Comparison of ENCODE assay signal across 21 cellular contexts in genomic region chr14:49984419-49984818, GRCh38.
DNase-seq lines count a peak whose midpoint lies in the region; ATAC-seq, FAIRE-seq and TF ChIP-seq lines count a peak whose summit lies in the region.
"Had no signal": no experiment of that assay in that cellular context is flagged by ENCODE, and none has a peak within 500 bp of the region (broad histone marks: within the 10 kb centered on the region; RNA-seq: fewer than 3 reads in every experiment).

No MANE protein-coding gene starts in this region.

- no peak overlapping the region for H3K9ac ChIP-seq in adipocyte (ENCODE audit: low read length)

- no peaks in the 10 kb centered on the region for H3K36me3 ChIP-seq in adipocyte (ENCODE audit: control insufficient read depth, insufficient read depth, low read length, severe bottlenecking)
- H3K36me3 ChIP-seq: HAP-1 had no signal

- H3K4me3 ChIP-seq in adipocyte (ENCODE audit: low read length): no peak overlapping the region
- H3K4me3 ChIP-seq: body of pancreas, coronary artery, HAP-1 had no signal

- no peak for ATAC-seq in HG03108 (IDR thresholded peaks at IDR 0.05; ENCODE audit: unreplicated experiment)
- ATAC-seq: body of pancreas; naive thymus-derived CD8-positive, alpha-beta T cell had no signal

- FAIRE-seq in RCC 7860 (lab: Jason Lieb, UNC): no peak

- peak overlapping the region; percentile 95 for H3K27ac Mint-ChIP-seq in activated T-cell treated with anti-CD3 and anti-CD28 coated beads, Interleukin-2, amount 50 U/mL, for 24 hours
- H3K27ac Mint-ChIP-seq in osteocyte (ENCODE audit: unreplicated experiment): peak overlapping the region; percentile 96

- H3K4me3 Mint-ChIP-seq in activated T-cell treated with anti-CD3 and anti-CD28 coated beads, Interleukin-2, amount 50 U/mL, for 24 hours: peak overlapping the region; percentile 46
- peak overlapping the region; percentile 36 for H3K4me3 Mint-ChIP-seq in osteocyte (ENCODE audit: unreplicated experiment)
- H3K4me3 Mint-ChIP-seq: naive thymus-derived CD8-positive, alpha-beta T cell had no signal

- H3K4me1 Mint-ChIP-seq in activated T-cell treated with anti-CD3 and anti-CD28 coated beads, Interleukin-2, amount 50 U/mL, for 24 hours (ENCODE audit: low read depth): peaks cover 76% of the 10 kb centered on the region
- H3K4me1 Mint-ChIP-seq in osteocyte (ENCODE audit: unreplicated experiment): peaks cover 53% of the 10 kb centered on the region

- H3K9me3 Mint-ChIP-seq in activated T-cell treated with anti-CD3 and anti-CD28 coated beads, Interleukin-2, amount 50 U/mL, for 24 hours: no peaks in the 10 kb centered on the region
- no peaks in the 10 kb centered on the region for H3K9me3 Mint-ChIP-seq in osteocyte (ENCODE audit: unreplicated experiment)
- H3K9me3 Mint-ChIP-seq: CD8-positive, alpha-beta memory T cell; naive thymus-derived CD8-positive, alpha-beta T cell had no signal

- H3K36me3 Mint-ChIP-seq in activated T-cell treated with anti-CD3 and anti-CD28 coated beads, Interleukin-2, amount 50 U/mL, for 24 hours (ENCODE audit: low read depth): no peaks in the 10 kb centered on the region
- no peaks in the 10 kb centered on the region for H3K36me3 Mint-ChIP-seq in osteocyte (ENCODE audit: unreplicated experiment)
- H3K36me3 Mint-ChIP-seq: CD8-positive, alpha-beta memory T cell had no signal

- no peaks in the 10 kb centered on the region for H3K27me3 Mint-ChIP-seq in activated T-cell treated with anti-CD3 and anti-CD28 coated beads, Interleukin-2, amount 50 U/mL, for 24 hours
- no peaks in the 10 kb centered on the region for H3K27me3 Mint-ChIP-seq in osteocyte (ENCODE audit: unreplicated experiment)
- H3K27me3 Mint-ChIP-seq: CD8-positive, alpha-beta memory T cell; naive thymus-derived CD8-positive, alpha-beta T cell had no signal

- peaks cover 49% of the 10 kb centered on the region for H3K4me1 ChIP-seq in adipocyte (ENCODE audit: control insufficient read depth, insufficient read depth, low read length)
- H3K4me1 ChIP-seq: HAP-1 had no signal

- DNase-seq in activated T-cell treated with anti-CD3 and anti-CD28 coated beads, Interleukin-2, amount 50 U/mL, for 24 hours: no peak
- DNase-seq in activated T-cell treated with anti-CD3 and anti-CD28 coated beads, Interleukin-2, amount 50 U/mL, for 48 hours: no peak
- DNase-seq in ELR (ENCODE audit: low read depth): peak; percentile 22
- DNase-seq in adipocyte (ENCODE audit: low read depth): peak; percentile 50
- DNase-seq in osteocyte (ENCODE audit: extremely low spot score, unreplicated experiment): no peak
- DNase-seq in GM19240 (ENCODE audit: insufficient read length, low spot score): no peak
- no peak for DNase-seq in RCC 7860 (ENCODE audit: low spot score)
- DNase-seq: activated gamma-delta T cell; body of pancreas; CD8-positive, alpha-beta memory T cell; DMS79; mammary epithelial cell; naive thymus-derived CD8-positive, alpha-beta T cell; NCI-H526 treated with DMSO at 0.1 percent for 48 hours; posterior cingulate gyrus; stimulated activated CD4-positive, alpha-beta T cell treated with anti-CD3 and anti-CD28 coated beads, Interleukin-2, amount 100 ng/mL, for 24 hours; substantia nigra; SW 1271 had no signal

- no peak for TF ChIP-seq CTCF in osteocyte (IDR thresholded peaks at IDR 0.05)

- H3K9me3 ChIP-seq in adipocyte (ENCODE audit: control insufficient read depth, low read length): no peaks in the 10 kb centered on the region
- H3K9me3 ChIP-seq: body of pancreas, HAP-1 had no signal

- no peaks in the 10 kb centered on the region for H3K27me3 ChIP-seq in adipocyte (replicated peaks; ENCODE audit: control insufficient read depth, insufficient read depth, low read length)
- H3K27me3 ChIP-seq: body of pancreas had no signal

Comparison
In these comparisons a context has a peak if more than half of its experiments do, and no peak if none do; other contexts are left out.
1. DNase-seq: peak in ELR (single experiment) and adipocyte (single experiment); none in activated T-cell treated with anti-CD3 and anti-CD28 coated beads, Interleukin-2, amount 50 U/mL, for 24 hours (single experiment), activated T-cell treated with anti-CD3 and anti-CD28 coated beads, Interleukin-2, amount 50 U/mL, for 48 hours (0 of 2), osteocyte (single experiment), GM19240 (single experiment) and RCC 7860 (single experiment).